15 cellular contexts compared by ENCODE assay signal in genomic region chr3:121648219-121648958, GRCh38. TPM values are rescaled to one million over a fixed set of nuclear protein-coding genes. Genes with fewer than 3 reads are reported as not detected.
DNase-seq lines count a peak whose midpoint lies in the region; ATAC-seq and TF ChIP-seq lines count a peak whose summit lies in the region.
"Had no signal": no experiment of that assay in that cellular context is flagged by ENCODE, and none has a peak within 500 bp of the region (broad histone marks: within the 10 kb centered on the region; RNA-seq: fewer than 3 reads in every experiment).

No MANE protein-coding gene starts in this region.

- peaks cover 0 to 3% (median 0%) of the 10 kb centered on the region in 5 donors for H3K9me3 ChIP-seq in subcutaneous abdominal adipose tissue (ENCODE audit: control insufficient read depth in 5 of 5, low read length in 5 of 5)
- no peaks in the 10 kb centered on the region for H3K9me3 ChIP-seq in CD8-positive, alpha-beta memory T cell (ENCODE audit: low read length)

- peak; percentile 94 to 98 for DNase-seq in NCI-H446 (lab: John Stamatoyannopoulos, UW)
- no peak for DNase-seq in coronary artery (ENCODE audit: low spot score)
- peak; percentile 27 for DNase-seq in iris pigment epithelial cell (ENCODE audit: low read depth)
- DNase-seq in NCI-H2081 (lab: John Stamatoyannopoulos, UW), result no peak
- DNase-seq in CD8-positive, alpha-beta memory T cell, result no peak
- DNase-seq: NCI-H2107; NK-92 treated with Interleukin-12 subunit alpha and Interleukin-12 subunit beta, amount 100 ng/mL, for 24 hours had no signal

- no peak for TF ChIP-seq CTCF in coronary artery (IDR thresholded peaks at IDR 0.05)

- H3K4me3 Mint-ChIP-seq in CD8-positive, alpha-beta memory T cell, result no peak overlapping the region
- H3K4me3 Mint-ChIP-seq: activated naive CD4-positive, alpha-beta T cell treated with anti-CD3 and anti-CD28 coated beads, Interleukin-2, amount 50 U/mL, for 24 hours had no signal

- H3K36me3 Mint-ChIP-seq in CD8-positive, alpha-beta memory T cell, result peaks cover 12 to 82% (median 31%) of the 10 kb centered on the region in 3 donors

- no peaks in the 10 kb centered on the region for H3K9me3 Mint-ChIP-seq in CD8-positive, alpha-beta memory T cell
- H3K9me3 Mint-ChIP-seq: activated naive CD4-positive, alpha-beta T cell treated with anti-CD3 and anti-CD28 coated beads, Interleukin-2, amount 50 U/mL, for 24 hours had no signal

- CTCF ChIA-PET in CD8-positive, alpha-beta memory T cell (lab: Charles Lee), result interaction anchor here (1.1 kb wide), 1 partner anchor 12 kb away, joined by 3 read pairs; the partner anchor contains the start of gene HCLS1

- H3K27ac ChIP-seq in coronary artery, result peak overlapping the region; percentile 49 to 70
- H3K27ac ChIP-seq in subcutaneous abdominal adipose tissue (ENCODE audit: low read depth, low read length), result peak overlapping the region; percentile 39
- no peak overlapping the region for H3K27ac ChIP-seq in CD8-positive, alpha-beta memory T cell (ENCODE audit: low read depth, low read length)
- H3K27ac ChIP-seq: C4-2B had no signal

- H3K4me1 ChIP-seq in subcutaneous abdominal adipose tissue (ENCODE audit: control insufficient read depth in 5 of 5, insufficient read depth in 5 of 5, low read length in 5 of 5), result peaks cover 3 to 18% (median 10%) of the 10 kb centered on the region in 5 donors
- peaks cover 44% of the 10 kb centered on the region for H3K4me1 ChIP-seq in CD8-positive, alpha-beta memory T cell (ENCODE audit: insufficient read depth, low read length)

- H3K27ac Mint-ChIP-seq in CD8-positive, alpha-beta memory T cell, result peak overlapping the region in 3 of 8 donors; percentile 17 to 29 (median 17)
- H3K27ac Mint-ChIP-seq: activated naive CD4-positive, alpha-beta T cell treated with anti-CD3 and anti-CD28 coated beads, Interleukin-2, amount 50 U/mL, for 24 hours had no signal

- H3K4me1 Mint-ChIP-seq in CD8-positive, alpha-beta memory T cell, result peaks cover 44 to 63% (median 59%) of the 10 kb centered on the region in 3 donors

- no peak for ATAC-seq in GM18861 (IDR thresholded peaks at IDR 0.05; ENCODE audit: unreplicated experiment)

- peak overlapping the region; percentile 3 for H3K4me3 ChIP-seq in coronary artery
- peak overlapping the region in 3 of 5 donors; percentile 21 to 25 (median 23) for H3K4me3 ChIP-seq in subcutaneous abdominal adipose tissue (ENCODE audit: low read depth in 1 of 5, low read length in 5 of 5)
- H3K4me3 ChIP-seq in CD8-positive, alpha-beta memory T cell (ENCODE audit: low read length), result no peak overlapping the region
- H3K4me3 ChIP-seq: lung had no signal

- no peaks in the 10 kb centered on the region for H3K27me3 Mint-ChIP-seq in CD8-positive, alpha-beta memory T cell
- H3K27me3 Mint-ChIP-seq: activated naive CD4-positive, alpha-beta T cell treated with anti-CD3 and anti-CD28 coated beads, Interleukin-2, amount 50 U/mL, for 24 hours had no signal

- H3K27me3 ChIP-seq in subcutaneous abdominal adipose tissue (ENCODE audit: control insufficient read depth in 5 of 5, insufficient read depth in 4 of 5, low read length in 5 of 5), result no peaks in the 10 kb centered on the region
- H3K27me3 ChIP-seq in CD8-positive, alpha-beta memory T cell (ENCODE audit: insufficient read depth, low read length, poor library complexity, severe bottlenecking), result no peaks in the 10 kb centered on the region

- H3K36me3 ChIP-seq in subcutaneous abdominal adipose tissue (ENCODE audit: control insufficient read depth in 5 of 5, insufficient read depth in 5 of 5, low read length in 5 of 5), result peaks cover 0 to 20% (median 10%) of the 10 kb centered on the region in 5 donors
- H3K36me3 ChIP-seq in CD8-positive, alpha-beta memory T cell (ENCODE audit: insufficient read depth, low read length), result peaks cover 39% of the 10 kb centered on the region

- POLR2A ChIA-PET in CD8-positive, alpha-beta memory T cell (lab: Charles Lee), result no interaction called here

- H3K9ac ChIP-seq in subcutaneous abdominal adipose tissue (ENCODE audit: low read length in 5 of 5), result peak overlapping the region in 3 of 5 donors; percentile 5 to 53 (median 41)

RNA-seq across cellular contexts. Expression of gene HCLS1, which starts 12.3 kb away (rescaled TPM):
- 100 to 1,000 TPM; 184 to 197 TPM for total RNA-seq in CD8-positive, alpha-beta memory T cell
- polyA plus RNA-seq in CD8-positive, alpha-beta memory T cell, result 493 TPM

RNA-seq across cellular contexts. Expression of gene FBXO40, which starts 55.2 kb away (rescaled TPM):
- total RNA-seq in CD8-positive, alpha-beta memory T cell, result not detected
- not detected for polyA plus RNA-seq in CD8-positive, alpha-beta memory T cell
- total RNA-seq: epithelial cell of proximal tubule; M059J; T-helper 2 cell treated with Interferon-gamma antibody and Interleukin-4, amounts not matched to agents 100 ng/mL and 5 ng/mL, for 36 hours had no signal
- polyA plus RNA-seq: lung had no signal

Comparison
In these comparisons a context has a peak if more than half of its experiments do, and no peak if none do; other contexts are left out.
1. DNase-seq: peak in NCI-H446 (2 of 2) and iris pigment epithelial cell (single experiment); none in coronary artery (single experiment), NCI-H2081 (0 of 2) and CD8-positive, alpha-beta memory T cell (0 of 5).